ENCODE assay signal across 4 cellular contexts in genomic region chr1:246517391-246517790, GRCh38.
"Had no signal": no experiment of that assay in that cellular context is flagged by ENCODE, and none has a peak within 500 bp of the region (broad histone marks: within the 10 kb centered on the region; RNA-seq: fewer than 3 reads in every experiment).

No MANE protein-coding gene starts in this region.

- DNase-seq: IMR-90 had no signal

- H3K36me3 Mint-ChIP-seq: IgD-negative memory B cell had no signal

- ATAC-seq: K562 had no signal

- H3K27ac ChIP-seq: HL-60 had no signal

- H3K27me3 Mint-ChIP-seq: IgD-negative memory B cell had no signal

- H3K4me3 ChIP-seq: K562 had no signal

- H3K27ac Mint-ChIP-seq: IgD-negative memory B cell had no signal
